ENCODE assay signal across 8 cellular contexts in genomic region chr22:31085493-31085824, GRCh38. TPM values are rescaled to one million over a fixed set of nuclear protein-coding genes. Genes with fewer than 3 reads are reported as not detected.
DNase-seq lines count a peak whose midpoint lies in the region; ATAC-seq, FAIRE-seq and TF ChIP-seq lines count a peak whose summit lies in the region.

No MANE protein-coding gene starts in this region.

- H3K4me1 ChIP-seq in gastroesophageal sphincter (peaks cover 0 to 91% (median 62%) of the 10 kb centered on the region in 3 donors), pancreas (peaks cover 12 to 31% (median 28%) of the 10 kb centered on the region in 3 donors)

- H3K27me3 ChIP-seq in gastroesophageal sphincter: no peaks in the 10 kb centered on the region
- no peaks in the 10 kb centered on the region for H3K27me3 ChIP-seq in pancreas

- no peak for TF ChIP-seq CTCF in gastroesophageal sphincter (IDR thresholded peaks at IDR 0.05)
- no peak for TF ChIP-seq CTCF in pancreas (IDR thresholded peaks at IDR 0.05)

- FAIRE-seq in pancreas (lab: Jason Lieb, UNC): no peak

- H3K4me3 Mint-ChIP-seq in T-helper 17 cell: peak overlapping the region; percentile 85

- no peaks in the 10 kb centered on the region for H3K27me3 Mint-ChIP-seq in T-helper 17 cell

- no peak for TF ChIP-seq EP300 in gastroesophageal sphincter (IDR thresholded peaks at IDR 0.05)

- no peak for TF ChIP-seq POLR2A in gastroesophageal sphincter (IDR thresholded peaks at IDR 0.05)

- H3K36me3 ChIP-seq in gastroesophageal sphincter (peaks cover 0 to 37% of the 10 kb centered on the region in 2 donors), pancreas (peaks cover 0 to 28% (median 9%) of the 10 kb centered on the region in 3 donors)

- intact Hi-C loops in pancreas (cut with DNase I): loop anchor here in 2 of 3 donors (5.0 kb wide), 2 partner anchors 133 to 138 kb away; no protein-coding TSS in a partner anchor

- no peaks in the 10 kb centered on the region for H3K36me3 Mint-ChIP-seq in T-helper 17 cell (ENCODE audit: low read depth)

- H3K4me1 Mint-ChIP-seq in T-helper 17 cell: peaks cover 32% of the 10 kb centered on the region

- H3K9me3 ChIP-seq in T-helper 17 cell (ENCODE audit: control insufficient read depth, low read length, poor library complexity, severe bottlenecking) (no peaks in the 10 kb centered on the region), gastroesophageal sphincter (no peaks in the 10 kb centered on the region), pancreas (no peaks in the 10 kb centered on the region)

- H3K4me3 ChIP-seq in GM08714 (ENCODE audit: low read length) (peak overlapping the region; percentile 73; the same call in 1 of the 2 replicates), gastroesophageal sphincter (peak overlapping the region; percentile 76 to 89), pancreas (peak overlapping the region; percentile 18 to 60 (median 44))

- WGBS in gastroesophageal sphincter (ENCODE audit: low coverage in 1 of 2), 2 donors: 0% methylated on average over 1 of the region's 13 CpGs; no CpG with 5 or more reads in 1 of the 2 donors
- WGBS in pancreas, 2 donors: 35 to 44% methylated on average over 13 of the region's 13 CpGs

- no peak overlapping the region for H3K27ac Mint-ChIP-seq in T-helper 17 cell

- no peak for ATAC-seq in T-helper 17 cell
- no peak for ATAC-seq in gastroesophageal sphincter
- ATAC-seq in pancreas: peak in 1 of 4 donors; percentile 2
- no peak for ATAC-seq in HG03442 (IDR thresholded peaks at IDR 0.05; ENCODE audit: unreplicated experiment)

- DNase-seq in T-helper 17 cell (no peak), pancreas (peak in 5 of 6 donors; percentile 49 to 78 (median 57)), NCI-H1694 treated with DMSO at 0.1 percent for 48 hours (lab: John Stamatoyannopoulos, UW) (no peak), NOMO-1 (lab: John Stamatoyannopoulos, UW; ENCODE audit: unreplicated experiment in 2 of 2) (no peak)
- no peak for DNase-seq in stimulated activated CD4-positive, alpha-beta T cell treated with anti-CD3 and anti-CD28 coated beads, Interleukin-4, amount 100 ng/mL, for 4 hours

- H3K27ac ChIP-seq in gastroesophageal sphincter (peak overlapping the region; percentile 89 to 100 (median 98)), pancreas (peak overlapping the region; percentile 84 to 94 (median 88))

RNA-seq across cellular contexts. Expression of gene SMTN, which starts 4.3 kb away (rescaled TPM):
- total RNA-seq in T-helper 17 cell: 1 to 10 TPM; 1.8 to 4.9 TPM
- 1,000 to 10,000 TPM in 2 of 4 donors, 100 to 1,000 TPM in 2; 900 to 1,687 (median 1,274) TPM for total RNA-seq in gastroesophageal sphincter
- total RNA-seq in pancreas: 10 to 100 TPM; 25.5 to 51.2 (median 37.7) TPM
- 10 to 100 TPM; 68.1 to 77.4 TPM for polyA plus RNA-seq in pancreas

RNA-seq across cellular contexts. Expression of gene SELENOM, which starts 21.9 kb away (rescaled TPM):
- total RNA-seq in T-helper 17 cell (10 to 100 TPM; 33.2 to 54.8 TPM), gastroesophageal sphincter (1,000 to 10,000 TPM in 3 of 4 donors, 100 to 1,000 TPM in 1; 941 to 2,300 (median 1,432) TPM), pancreas (10 to 100 TPM; 46.1 to 62.4 (median 54.4) TPM)
- polyA plus RNA-seq in pancreas: 100 to 1,000 TPM; 118 TPM

RNA-seq across cellular contexts. Expression of gene INPP5J, which starts 37.3 kb away (rescaled TPM):
- total RNA-seq in T-helper 17 cell (under 1 TPM in 1 of 2 donors, not detected in 1; 0.25 TPM), gastroesophageal sphincter (1 to 10 TPM in 3 of 4 donors, under 1 TPM in 1; 0.54 to 5.3 (median 2.1) TPM), pancreas (10 to 100 TPM in 2 of 6 donors, 1 to 10 TPM in 4; 4.5 to 12.7 (median 8.2) TPM)
- 10 to 100 TPM; 23.0 to 25.0 TPM for polyA plus RNA-seq in pancreas

RNA-seq across cellular contexts. Expression of gene PLA2G3, which starts 54.8 kb away (rescaled TPM):
- not detected for total RNA-seq in T-helper 17 cell
- under 1 TPM in 3 of 4 donors, not detected in 1; 0.12 to 0.47 (median 0.22) TPM for total RNA-seq in gastroesophageal sphincter
- not detected for total RNA-seq in pancreas
- under 1 TPM in 1 of 2 donors, not detected in 1; 0.02 TPM for polyA plus RNA-seq in pancreas

Comparison
In these comparisons a context has a peak if more than half of its experiments do, and no peak if none do; other contexts are left out.
1. DNase-seq: peak in pancreas (5 of 6); none in T-helper 17 cell (0 of 3), stimulated activated CD4-positive, alpha-beta T cell treated with anti-CD3 and anti-CD28 coated beads, Interleukin-4, amount 100 ng/mL, for 4 hours (0 of 2), NCI-H1694 treated with DMSO at 0.1 percent for 48 hours (single experiment) and NOMO-1 (0 of 2).
2. RNA of gene SMTN, which starts 4.3 kb away (total RNA-seq): 900 to 1,687 TPM in gastroesophageal sphincter; 25.5 to 51.2 TPM in pancreas and 1.8 to 4.9 TPM in T-helper 17 cell; every median in the first group is over 10 times any median in the second.
3. RNA of gene SELENOM, which starts 21.9 kb away (total RNA-seq): 941 to 2,300 TPM in gastroesophageal sphincter; 46.1 to 62.4 TPM in pancreas and 33.2 to 54.8 TPM in T-helper 17 cell; every median in the first group is over 10 times any median in the second.
4. Peak in every context shown above with its lines, with median percentiles within 50 percentile points of each other: H3K4me3 ChIP-seq.